In the genomic region with DNA sequence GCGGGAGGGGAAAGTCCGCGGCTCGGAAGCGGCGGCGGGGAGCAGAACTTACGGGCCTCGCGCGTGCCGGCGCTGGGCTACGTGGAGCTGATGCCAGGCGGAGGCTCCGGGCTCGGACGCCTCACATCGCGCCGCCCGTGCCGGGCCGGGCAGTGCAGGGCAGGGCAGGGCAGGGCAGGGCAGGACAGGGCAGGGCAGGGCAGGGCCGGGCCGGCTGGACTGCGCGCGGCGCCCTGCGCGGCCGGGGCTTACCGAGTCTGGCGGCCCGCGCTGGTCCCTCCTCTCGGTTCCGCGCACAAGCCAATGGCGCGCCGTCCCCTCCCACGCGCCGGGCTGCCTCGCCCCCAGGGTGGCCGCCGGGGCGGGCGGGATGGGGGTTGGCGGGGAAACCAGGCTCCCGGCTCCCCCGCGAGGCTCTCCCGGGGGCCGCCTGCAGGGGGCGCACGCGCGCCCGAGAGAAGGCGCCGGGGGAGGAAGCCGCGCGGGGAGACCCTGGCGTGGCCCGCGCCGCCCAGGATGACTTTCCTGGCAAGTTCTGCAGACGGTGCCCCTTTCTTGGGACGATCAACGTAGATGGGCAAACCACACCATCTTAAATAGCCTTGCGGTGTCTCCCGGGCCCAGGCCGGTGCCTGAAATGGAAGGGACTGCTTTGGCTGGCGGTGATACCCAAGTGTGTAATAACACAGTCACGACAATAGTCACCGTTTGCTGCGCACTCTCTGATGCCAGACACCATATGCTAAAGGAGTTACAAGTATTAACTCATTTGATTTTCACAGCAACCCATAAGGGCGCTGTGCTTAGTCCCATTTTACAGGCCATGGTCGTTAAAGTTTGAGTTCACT, we compare ENCODE assay signal across 8 cellular contexts. TPM values are rescaled to one million over a fixed set of nuclear protein-coding genes. Genes with fewer than 3 reads are reported as not detected.
DNase-seq lines count a peak whose midpoint lies in the region; ATAC-seq and TF ChIP-seq lines count a peak whose summit lies in the region.

A gene with protein sequence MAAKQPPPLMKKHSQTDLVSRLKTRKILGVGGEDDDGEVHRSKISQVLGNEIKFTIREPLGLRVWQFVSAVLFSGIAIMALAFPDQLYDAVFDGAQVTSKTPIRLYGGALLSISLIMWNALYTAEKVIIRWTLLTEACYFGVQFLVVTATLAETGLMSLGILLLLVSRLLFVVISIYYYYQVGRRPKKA (minus strand): TSS at position 259 of the 848 bp plus-strand sequence. CDS start 12,548 bp downstream, outside the sequence.

- peak; percentile 66 to 80 (median 75) for DNase-seq in NCI-H1417 (lab: John Stamatoyannopoulos, UW)
- DNase-seq in NCI-H1417 treated with DMSO at 0.1 percent for 48 hours (lab: John Stamatoyannopoulos, UW), result no peak
- peak; percentile 83 for DNase-seq in NCI-H82 (lab: John Stamatoyannopoulos, UW)
- DNase-seq in activated T-cell treated with anti-CD3 and anti-CD28 coated beads, Interleukin-2, amount 50 U/mL, for 4 hours, result peak; percentile 70
- no peak for DNase-seq in esophagus squamous epithelium (lab: John Stamatoyannopoulos, UW)
- DNase-seq in naive thymus-derived CD4-positive, alpha-beta T cell, result peak in 8 of 9 donors; percentile 27 to 79 (median 32)
- peak; percentile 70 for DNase-seq in stimulated activated naive CD4-positive, alpha-beta T cell treated with Interleukin-2 at 50 U/mL for 16 hours (lab: John Stamatoyannopoulos, UW)

- H3K4me1 Mint-ChIP-seq in activated T-cell treated with anti-CD3 and anti-CD28 coated beads, Interleukin-2, amount 50 U/mL, for 4 hours (ENCODE audit: low read depth), result peaks cover 13% of the 10 kb centered on the region
- H3K4me1 Mint-ChIP-seq in naive thymus-derived CD4-positive, alpha-beta T cell, result peaks cover 0 to 17% (median 6%) of the 10 kb centered on the region in 7 donors

- TF ChIP-seq CTCF in esophagus squamous epithelium (IDR thresholded peaks at IDR 0.05), result peak; percentile 26 to 60 (median 42)

- peaks cover 0 to 2% (median 0%) of the 10 kb centered on the region in 3 donors for H3K36me3 ChIP-seq in esophagus squamous epithelium
- H3K36me3 ChIP-seq in naive thymus-derived CD4-positive, alpha-beta T cell (ENCODE audit: control insufficient read depth in 2 of 3, insufficient read depth in 3 of 3, low read length in 3 of 3), result no peaks in the 10 kb centered on the region

- peaks cover 0 to 13% (median 0%) of the 10 kb centered on the region in 4 donors for H3K27me3 ChIP-seq in esophagus squamous epithelium
- no peaks in the 10 kb centered on the region for H3K27me3 ChIP-seq in naive thymus-derived CD4-positive, alpha-beta T cell (ENCODE audit: control insufficient read depth in 2 of 2, insufficient read depth in 2 of 2, low read length in 2 of 2)

- no peaks in the 10 kb centered on the region for H3K9me3 ChIP-seq in esophagus squamous epithelium
- no peaks in the 10 kb centered on the region for H3K9me3 ChIP-seq in naive thymus-derived CD4-positive, alpha-beta T cell (ENCODE audit: control insufficient read depth in 2 of 3, low read length in 3 of 3)

- no peaks in the 10 kb centered on the region for H3K27me3 Mint-ChIP-seq in activated T-cell treated with anti-CD3 and anti-CD28 coated beads, Interleukin-2, amount 50 U/mL, for 4 hours (ENCODE audit: low read depth)
- H3K27me3 Mint-ChIP-seq in naive thymus-derived CD4-positive, alpha-beta T cell, result peaks cover 0 to 37% (median 8%) of the 10 kb centered on the region in 5 donors

- CTCF ChIA-PET in naive thymus-derived CD4-positive, alpha-beta T cell (lab: Charles Lee), result interaction anchor here (0.5 to 0.6 kb wide), 2 partner anchors 129 to 154 kb away, joined by 3 read pairs; no protein-coding TSS in a partner anchor

- no peaks in the 10 kb centered on the region for H3K36me3 Mint-ChIP-seq in activated T-cell treated with anti-CD3 and anti-CD28 coated beads, Interleukin-2, amount 50 U/mL, for 4 hours (ENCODE audit: insufficient read depth)
- H3K36me3 Mint-ChIP-seq in naive thymus-derived CD4-positive, alpha-beta T cell, result no peaks in the 10 kb centered on the region

- WGBS in esophagus squamous epithelium, 2 donors, result 36 to 42% methylated on average over 7 to 8 of the region's 83 CpGs

- peak; percentile 64 to 72 for ATAC-seq in activated T-cell treated with anti-CD3 and anti-CD28 coated beads, Interleukin-2, amount 50 U/mL, for 4 hours
- peak; percentile 78 for ATAC-seq in naive thymus-derived CD4-positive, alpha-beta T cell
- ATAC-seq in HG03135 (IDR thresholded peaks at IDR 0.05; ENCODE audit: unreplicated experiment), result no peak

- H3K27ac ChIP-seq in esophagus squamous epithelium, result peak within 1 kb of the TSS; percentile 81 to 90 (median 82)
- no peak within 1 kb of the TSS for H3K27ac ChIP-seq in naive thymus-derived CD4-positive, alpha-beta T cell (ENCODE audit: low read depth, low read length)

- H3K9me3 Mint-ChIP-seq in activated T-cell treated with anti-CD3 and anti-CD28 coated beads, Interleukin-2, amount 50 U/mL, for 4 hours, result no peaks in the 10 kb centered on the region
- no peaks in the 10 kb centered on the region for H3K9me3 Mint-ChIP-seq in naive thymus-derived CD4-positive, alpha-beta T cell

- peaks cover 4 to 85% (median 34%) of the 10 kb centered on the region in 3 donors for H3K4me1 ChIP-seq in esophagus squamous epithelium
- H3K4me1 ChIP-seq in naive thymus-derived CD4-positive, alpha-beta T cell (ENCODE audit: control insufficient read depth in 2 of 2, insufficient read depth in 2 of 2, low read length in 2 of 2), result peaks cover 0 to 6% of the 10 kb centered on the region in 2 donors

- H3K27ac Mint-ChIP-seq in naive thymus-derived CD4-positive, alpha-beta T cell, result peak within 1 kb of the TSS in 2 of 9 donors; percentile 48 to 76

- intact Hi-C loops in esophagus squamous epithelium (cut with DNase I), result no loop called here
- intact Hi-C loops in naive thymus-derived CD4-positive, alpha-beta T cell (cut with micrococcal nuclease), result loop anchor here in 1 of 2 donors (5.0 kb wide), 2 partner anchors 131 to 151 kb away; no protein-coding TSS in a partner anchor

- H3K4me3 Mint-ChIP-seq in activated T-cell treated with anti-CD3 and anti-CD28 coated beads, Interleukin-2, amount 50 U/mL, for 4 hours, result peak within 1 kb of the TSS; percentile 84
- peak within 1 kb of the TSS; percentile 58 to 87 (median 81) for H3K4me3 Mint-ChIP-seq in naive thymus-derived CD4-positive, alpha-beta T cell

- peak within 1 kb of the TSS; percentile 70 to 88 (median 74) for H3K4me3 ChIP-seq in esophagus squamous epithelium
- H3K4me3 ChIP-seq in naive thymus-derived CD4-positive, alpha-beta T cell (ENCODE audit: low read length), result peak within 1 kb of the TSS; percentile 62

- POLR2A ChIA-PET in naive thymus-derived CD4-positive, alpha-beta T cell (lab: Charles Lee), result no interaction called here

- TF ChIP-seq POLR2A in esophagus squamous epithelium (IDR thresholded peaks at IDR 0.05), result peak in 2 of 4 donors; percentile 76 to 81

RNA-seq across cellular contexts. Expression of the gene that starts here (rescaled TPM):
- total RNA-seq in activated T-cell treated with anti-CD3 and anti-CD28 coated beads, Interleukin-2, amount 50 U/mL, for 4 hours, result 10 to 100 TPM in 1 of 3 donors, 1 to 10 TPM in 2; 8.1 to 13.5 (median 9.2) TPM
- total RNA-seq in esophagus squamous epithelium, result 10 to 100 TPM; 27.3 to 32.1 (median 29.0) TPM
- total RNA-seq in naive thymus-derived CD4-positive, alpha-beta T cell, result 1 to 10 TPM in 3 of 5 experiments, under 1 TPM in 2; 0.40 to 7.6 (median 2.0) TPM
- 1 to 10 TPM in 1 of 2 donors, under 1 TPM in 1; 0.35 to 1.2 TPM for polyA plus RNA-seq in naive thymus-derived CD4-positive, alpha-beta T cell

Comparison
In these comparisons a context has a peak if more than half of its experiments do, and no peak if none do; other contexts are left out.
1. DNase-seq: peak in NCI-H1417 (3 of 3), NCI-H82 (single experiment), activated T-cell treated with anti-CD3 and anti-CD28 coated beads, Interleukin-2, amount 50 U/mL, for 4 hours (single experiment), naive thymus-derived CD4-positive, alpha-beta T cell (8 of 9) and stimulated activated naive CD4-positive, alpha-beta T cell treated with Interleukin-2 at 50 U/mL for 16 hours (single experiment); none in NCI-H1417 treated with DMSO at 0.1 percent for 48 hours (single experiment) and esophagus squamous epithelium (single experiment).